ENCODE assay signal across 26 cellular contexts in genomic region chr4:78174931-78175330, GRCh38.
"Had no signal": no experiment of that assay in that cellular context is flagged by ENCODE, and none has a peak within 500 bp of the region (broad histone marks: within the 10 kb centered on the region; RNA-seq: fewer than 3 reads in every experiment).

No MANE protein-coding gene starts in this region.

- H3K27ac Mint-ChIP-seq: activated CD8-positive, alpha-beta T cell treated with anti-CD3 and anti-CD28 coated beads, Interleukin-2, amount 10 ng/mL, durations not matched to agents 7 days and 5 days; activated naive CD8-positive, alpha-beta T cell treated with anti-CD3 and anti-CD28 coated beads, Interleukin-2, amount 10 ng/mL, durations not matched to agents 7 days and 5 days had no signal

- H3K4me3 ChIP-seq: adrenal gland, coronary artery, SJCRH30 had no signal

- H3K4me1 Mint-ChIP-seq: activated naive CD8-positive, alpha-beta T cell treated with anti-CD3 and anti-CD28 coated beads, Interleukin-2, amount 10 ng/mL, durations not matched to agents 7 days and 5 days had no signal

- ATAC-seq: activated CD4-positive, CD25-positive, alpha-beta regulatory T cell treated with anti-CD3 and anti-CD28 coated beads, Interleukin-2, amount 50 U/mL, for 24 hours; activated CD8-positive, alpha-beta T cell treated with anti-CD3 and anti-CD28 coated beads, Interleukin-2, amount 10 ng/mL, durations not matched to agents 7 days and 5 days; Panc1 had no signal

- H3K36me3 ChIP-seq: adrenal gland, SJCRH30, WERI-Rb-1 had no signal

- H3K9ac ChIP-seq: SK-N-SH had no signal

- H3K4me1 ChIP-seq: adrenal gland had no signal

- H3K9me3 Mint-ChIP-seq: activated naive CD8-positive, alpha-beta T cell treated with anti-CD3 and anti-CD28 coated beads, Interleukin-2, amount 10 ng/mL, durations not matched to agents 7 days and 5 days had no signal

- H3K27ac ChIP-seq: adrenal gland, coronary artery, RWPE1, SJCRH30, WERI-Rb-1 had no signal

- H3K9me3 ChIP-seq: adrenal gland, SJCRH30, SK-N-SH had no signal

- H3K9me2 ChIP-seq: SK-N-SH had no signal

- H3K4me3 Mint-ChIP-seq: activated CD8-positive, alpha-beta T cell treated with anti-CD3 and anti-CD28 coated beads, Interleukin-2, amount 10 ng/mL, durations not matched to agents 7 days and 5 days; activated naive CD8-positive, alpha-beta T cell treated with anti-CD3 and anti-CD28 coated beads, Interleukin-2, amount 10 ng/mL, durations not matched to agents 7 days and 5 days had no signal

- H3K4me2 ChIP-seq: SK-N-SH had no signal

- DNase-seq: activated CD4-positive, alpha-beta T cell treated with anti-CD3 and anti-CD28 coated beads for 48 hours; activated CD4-positive, alpha-beta T cell treated with anti-CD3 and anti-CD28 coated beads, Interleukin-2, amount 50 U/mL, for 4 hours; activated CD8-positive, alpha-beta memory T cell treated with anti-CD3 and anti-CD28 coated beads, Interleukin-2, amount 50 U/mL, for 48 hours; activated CD8-positive, alpha-beta T cell treated with anti-CD3 and anti-CD28 coated beads, Interleukin-2, amount 10 ng/mL, durations not matched to agents 7 days and 5 days; activated naive CD4-positive, alpha-beta T cell treated with anti-CD3 and anti-CD28 coated beads, Interleukin-2, amount 50 U/mL, for 16 hours; activated naive CD8-positive, alpha-beta T cell treated with anti-CD3 and anti-CD28 coated beads, Interleukin-2, amount 10 ng/mL, durations not matched to agents 7 days and 5 days; activated T-cell treated with anti-CD3 and anti-CD28 coated beads, Interleukin-2, amount 50 U/mL, for 1 hour; adrenal gland; anterior cingulate cortex; caudate nucleus; NCI-H1048; NCI-H1694; NCI-H2029; NCI-H2107; NCI-H2171 treated with DMSO at 0.1 percent for 48 hours; NCI-H226; NCI-H526; Right ventricle myocardium superior; SJCRH30; SK-N-SH; T-helper 1 cell; WERI-Rb-1 had no signal

- H3K36me3 Mint-ChIP-seq: activated naive CD8-positive, alpha-beta T cell treated with anti-CD3 and anti-CD28 coated beads, Interleukin-2, amount 10 ng/mL, durations not matched to agents 7 days and 5 days had no signal

- H3K27me3 ChIP-seq: adrenal gland, SJCRH30 had no signal
